8 cellular contexts compared by ENCODE assay signal in genomic region chr11:820655-821512, GRCh38. TPM values are rescaled to one million over a fixed set of nuclear protein-coding genes. Genes with fewer than 3 reads are reported as not detected.
DNase-seq lines count a peak whose midpoint lies in the region; ATAC-seq and TF ChIP-seq lines count a peak whose summit lies in the region.

No MANE protein-coding gene starts in this region.

- peaks cover 0 to 2% (median 0%) of the 10 kb centered on the region in 11 donors for H3K9me3 Mint-ChIP-seq in naive thymus-derived CD4-positive, alpha-beta T cell

- intact Hi-C loops in naive thymus-derived CD4-positive, alpha-beta T cell (cut with micrococcal nuclease): loop anchor here (1.0 kb wide), 2 partner anchors 9 to 21 kb away; partner anchors contain the start of genes POLR2L (in 1 of the 2) and TSPAN4 (in 1 of the 2)

- CTCF ChIA-PET in naive thymus-derived CD4-positive, alpha-beta T cell (lab: Charles Lee): no interaction called here

- no peaks in the 10 kb centered on the region for H3K9me3 ChIP-seq in Peyer's patch
- no peaks in the 10 kb centered on the region for H3K9me3 ChIP-seq in naive thymus-derived CD4-positive, alpha-beta T cell (ENCODE audit: control insufficient read depth in 2 of 3, low read length in 3 of 3)

- peaks cover 7 to 39% (median 18%) of the 10 kb centered on the region in 4 donors for H3K4me1 ChIP-seq in Peyer's patch
- peaks cover 12 to 15% of the 10 kb centered on the region in 2 donors for H3K4me1 ChIP-seq in naive thymus-derived CD4-positive, alpha-beta T cell (ENCODE audit: control insufficient read depth in 2 of 2, insufficient read depth in 2 of 2, low read length in 2 of 2)

- TF ChIP-seq CTCF in Peyer's patch (IDR thresholded peaks at IDR 0.05): peak in 2 of 6 experiments; percentile 7 to 14

- peak overlapping the region; percentile 82 to 92 (median 86) for H3K4me3 Mint-ChIP-seq in naive thymus-derived CD4-positive, alpha-beta T cell

- no peaks in the 10 kb centered on the region for H3K27me3 Mint-ChIP-seq in naive thymus-derived CD4-positive, alpha-beta T cell

- no peaks in the 10 kb centered on the region for H3K27me3 ChIP-seq in Peyer's patch
- H3K27me3 ChIP-seq in naive thymus-derived CD4-positive, alpha-beta T cell (ENCODE audit: control insufficient read depth in 2 of 2, insufficient read depth in 2 of 2, low read length in 2 of 2): no peaks in the 10 kb centered on the region

- H3K36me3 ChIP-seq in Peyer's patch: peaks cover 0 to 38% (median 0%) of the 10 kb centered on the region in 3 donors
- peaks cover 0 to 51% (median 0%) of the 10 kb centered on the region in 3 experiments for H3K36me3 ChIP-seq in naive thymus-derived CD4-positive, alpha-beta T cell (ENCODE audit: control insufficient read depth in 2 of 3, insufficient read depth in 3 of 3, low read length in 3 of 3)

- H3K36me3 Mint-ChIP-seq in naive thymus-derived CD4-positive, alpha-beta T cell: peaks cover 0 to 9% (median 0%) of the 10 kb centered on the region in 5 donors

- DNase-seq in ELR (ENCODE audit: low read depth) (peak; percentile 65), Peyer's patch (peak in 2 of 3 donors; percentile 86 to 88), epidermal melanocyte (ENCODE audit: insufficient read length, low spot score) (peak; percentile 96), NCI-H2081 treated with DMSO at 0.1 percent for 48 hours (lab: John Stamatoyannopoulos, UW) (no peak), GF-D8 (lab: John Stamatoyannopoulos, UW) (no peak), NCI-H2171 (lab: John Stamatoyannopoulos, UW) (no peak)
- no peak for DNase-seq in naive thymus-derived CD4-positive, alpha-beta T cell
- DNase-seq in central memory CD4-positive, alpha-beta T cell: no peak

- POLR2A ChIA-PET in naive thymus-derived CD4-positive, alpha-beta T cell (lab: Charles Lee): interaction anchor here (0.5 to 5.1 kb wide), 14 partner anchors 9 to 1037 kb away, joined by 3 to 79 read pairs (median 8); partner anchors contain the start of genes CD151, CRACR2B, PIDD1 and POLR2L

- ATAC-seq in naive thymus-derived CD4-positive, alpha-beta T cell: no peak

- peak; percentile 56 to 57 for TF ChIP-seq POLR2A in Peyer's patch (IDR thresholded peaks at IDR 0.05)

- H3K27ac Mint-ChIP-seq in naive thymus-derived CD4-positive, alpha-beta T cell: peak overlapping the region in 7 of 9 donors; percentile 43 to 91 (median 62)

- peak overlapping the region; percentile 96 to 98 (median 96) for H3K27ac ChIP-seq in Peyer's patch
- H3K27ac ChIP-seq in naive thymus-derived CD4-positive, alpha-beta T cell (ENCODE audit: low read depth, low read length): peak overlapping the region; percentile 91

- H3K4me3 ChIP-seq in Peyer's patch: peak overlapping the region; percentile 75 to 97 (median 80)
- H3K4me3 ChIP-seq in naive thymus-derived CD4-positive, alpha-beta T cell (ENCODE audit: low read length): peak overlapping the region; percentile 86

- peaks cover 0 to 24% (median 13%) of the 10 kb centered on the region in 7 donors for H3K4me1 Mint-ChIP-seq in naive thymus-derived CD4-positive, alpha-beta T cell

RNA-seq across cellular contexts. Expression of gene PNPLA2, which starts 2.2 kb away (rescaled TPM):
- 100 to 1,000 TPM in 3 of 4 donors, 10 to 100 TPM in 1; 71.8 to 254 (median 163) TPM for total RNA-seq in Peyer's patch
- total RNA-seq in naive thymus-derived CD4-positive, alpha-beta T cell: 100 to 1,000 TPM in 4 of 5 experiments, 10 to 100 TPM in 1; 60.1 to 237 (median 205) TPM
- 10 to 100 TPM; 26.0 to 40.4 TPM for polyA plus RNA-seq in naive thymus-derived CD4-positive, alpha-beta T cell

RNA-seq across cellular contexts. Expression of gene CRACR2B, which starts 6.8 kb away (rescaled TPM):
- total RNA-seq in Peyer's patch: 100 to 1,000 TPM in 3 of 4 donors, 10 to 100 TPM in 1; 44.0 to 175 (median 110) TPM
- 1 to 10 TPM in 3 of 5 experiments, under 1 TPM in 1, not detected in 1; 0.62 to 3.9 (median 2.0) TPM for total RNA-seq in naive thymus-derived CD4-positive, alpha-beta T cell
- not detected for polyA plus RNA-seq in naive thymus-derived CD4-positive, alpha-beta T cell

RNA-seq across cellular contexts. Expression of gene RPLP2, which starts 11.1 kb away (rescaled TPM):
- 1,000 to 10,000 TPM in 1 of 4 donors, 100 to 1,000 TPM in 3; 261 to 1,717 (median 510) TPM for total RNA-seq in Peyer's patch
- total RNA-seq in naive thymus-derived CD4-positive, alpha-beta T cell: 1,000 to 10,000 TPM; 2,266 to 5,944 (median 5,497) TPM
- 1,000 to 10,000 TPM; 3,734 to 4,844 TPM for polyA plus RNA-seq in naive thymus-derived CD4-positive, alpha-beta T cell

RNA-seq across cellular contexts. Expression of gene CD151, which starts 11.9 kb away (rescaled TPM):
- 100 to 1,000 TPM; 102 to 277 (median 237) TPM for total RNA-seq in Peyer's patch
- 10 to 100 TPM in 3 of 5 experiments, 1 to 10 TPM in 2; 6.6 to 62.9 (median 18.5) TPM for total RNA-seq in naive thymus-derived CD4-positive, alpha-beta T cell
- 1 to 10 TPM; 4.0 to 7.2 TPM for polyA plus RNA-seq in naive thymus-derived CD4-positive, alpha-beta T cell

RNA-seq across cellular contexts. Expression of gene PIDD1, which starts 15.9 kb away (rescaled TPM):
- total RNA-seq in Peyer's patch: 10 to 100 TPM; 29.1 to 83.3 (median 70.2) TPM
- 10 to 100 TPM; 30.0 to 38.7 (median 34.1) TPM for total RNA-seq in naive thymus-derived CD4-positive, alpha-beta T cell
- 1 to 10 TPM; 4.7 to 8.3 TPM for polyA plus RNA-seq in naive thymus-derived CD4-positive, alpha-beta T cell

Comparison
In these comparisons a context has a peak if more than half of its experiments do, and no peak if none do; other contexts are left out.
1. DNase-seq: peak in ELR (single experiment), Peyer's patch (2 of 3) and epidermal melanocyte (single experiment); none in naive thymus-derived CD4-positive, alpha-beta T cell (0 of 9), NCI-H2081 treated with DMSO at 0.1 percent for 48 hours (single experiment), GF-D8 (single experiment), NCI-H2171 (single experiment) and central memory CD4-positive, alpha-beta T cell (single experiment).
2. RNA of gene CRACR2B, which starts 6.8 kb away (total RNA-seq): 44.0 to 175 TPM in Peyer's patch; 0.62 to 3.9 TPM in naive thymus-derived CD4-positive, alpha-beta T cell; every median in the first group is over 4 times any median in the second.